ENCODE assay signal across 1 cellular context in the genomic region with DNA sequence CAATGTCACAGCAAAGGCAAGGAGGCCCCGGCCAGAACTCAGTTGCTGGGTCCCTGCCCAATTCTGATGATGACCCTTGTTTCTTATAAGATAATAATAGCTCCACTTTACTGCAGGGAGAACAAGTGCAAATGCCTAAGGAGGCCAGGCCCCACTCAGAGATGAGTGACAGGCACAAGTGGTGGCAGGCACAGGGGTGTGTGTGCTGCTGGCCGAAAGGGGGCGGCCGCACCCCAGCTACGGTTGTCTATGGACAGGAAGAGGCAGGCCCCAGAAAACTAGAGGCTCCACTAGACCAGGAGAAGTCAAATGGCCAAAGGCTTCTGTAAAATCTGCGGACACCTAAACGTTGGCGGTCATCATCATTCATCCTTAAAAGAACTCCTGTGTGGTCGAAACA.
TF ChIP-seq lines count a peak whose summit lies in the region.

No MANE protein-coding gene starts in this region.

TF ChIP-seq in GM12878, 131 proteins besides CTCF, POLR2A, EP300 and RAD21 (continued from another document):
- TF ChIP-seq, protein P1, sequence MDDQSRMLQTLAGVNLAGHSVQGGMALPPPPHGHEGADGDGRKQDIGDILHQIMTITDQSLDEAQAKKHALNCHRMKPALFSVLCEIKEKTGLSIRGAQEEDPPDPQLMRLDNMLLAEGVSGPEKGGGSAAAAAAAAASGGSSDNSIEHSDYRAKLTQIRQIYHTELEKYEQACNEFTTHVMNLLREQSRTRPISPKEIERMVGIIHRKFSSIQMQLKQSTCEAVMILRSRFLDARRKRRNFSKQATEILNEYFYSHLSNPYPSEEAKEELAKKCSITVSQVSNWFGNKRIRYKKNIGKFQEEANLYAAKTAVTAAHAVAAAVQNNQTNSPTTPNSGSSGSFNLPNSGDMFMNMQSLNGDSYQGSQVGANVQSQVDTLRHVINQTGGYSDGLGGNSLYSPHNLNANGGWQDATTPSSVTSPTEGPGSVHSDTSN (IDR thresholded peaks at IDR 0.05; ENCODE audit: insufficient replicate concordance, low read depth, low read length): peak; percentile 53
- TF ChIP-seq, protein P2, sequence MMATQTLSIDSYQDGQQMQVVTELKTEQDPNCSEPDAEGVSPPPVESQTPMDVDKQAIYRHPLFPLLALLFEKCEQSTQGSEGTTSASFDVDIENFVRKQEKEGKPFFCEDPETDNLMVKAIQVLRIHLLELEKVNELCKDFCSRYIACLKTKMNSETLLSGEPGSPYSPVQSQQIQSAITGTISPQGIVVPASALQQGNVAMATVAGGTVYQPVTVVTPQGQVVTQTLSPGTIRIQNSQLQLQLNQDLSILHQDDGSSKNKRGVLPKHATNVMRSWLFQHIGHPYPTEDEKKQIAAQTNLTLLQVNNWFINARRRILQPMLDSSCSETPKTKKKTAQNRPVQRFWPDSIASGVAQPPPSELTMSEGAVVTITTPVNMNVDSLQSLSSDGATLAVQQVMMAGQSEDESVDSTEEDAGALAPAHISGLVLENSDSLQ (IDR thresholded peaks at IDR 0.05): peak; percentile 70
